ENCODE assay signal across 21 cellular contexts in genomic region chr11:72575533-72576170, GRCh38.
"Had no signal": no experiment of that assay in that cellular context is flagged by ENCODE, and none has a peak within 500 bp of the region (broad histone marks: within the 10 kb centered on the region; RNA-seq: fewer than 3 reads in every experiment).

No MANE protein-coding gene starts in this region.

- DNase-seq: activated B cell treated with CpG ODN at 0.5 μM for 24 hours; activated CD4-positive, alpha-beta T cell treated with anti-CD3 and anti-CD28 coated beads, Interleukin-2, amount 10 ng/mL, durations not matched to agents 24 days and 14 days; activated CD8-positive, alpha-beta memory T cell treated with anti-CD3 and anti-CD28 coated beads for 24 hours; activated naive CD4-positive, alpha-beta T cell treated with Interleukin-2 at 50 U/mL for 16 hours; anterior cingulate cortex; brain microvascular endothelial cell; dermis blood vessel endothelial cell; effector memory CD8-positive, alpha-beta T cell; heart left ventricle; immature natural killer cell; left cardiac atrium; midbrain; stimulated activated CD4-positive, alpha-beta T cell treated with anti-CD3 and anti-CD28 coated beads, Interleukin-2, amount 100 ng/mL, for 48 hours; stimulated activated naive CD4-positive, alpha-beta T cell; substantia nigra had no signal

- H3K27ac ChIP-seq: brain microvascular endothelial cell, heart left ventricle, neural progenitor cell, parathyroid adenoma, upper lobe of left lung had no signal

- H3K27ac Mint-ChIP-seq: activated B cell treated with CpG ODN at 0.5 μM for 24 hours; activated CD4-positive, alpha-beta T cell treated with anti-CD3 and anti-CD28 coated beads, Interleukin-2, amount 10 ng/mL, durations not matched to agents 24 days and 14 days; activated T-helper 1 cell treated with anti-CD3 and anti-CD28 coated beads, Interleukin-12 subunit alpha, Interleukin-12 subunit beta, Interleukin-2, Interleukin-4 antibody, amounts not matched to agents 30 ng/mL and 10 ng/mL and 1 ng/mL, durations not matched to agents 14 hours and 24 hours and 36 hours; effector memory CD8-positive, alpha-beta T cell; neural progenitor cell; T-helper 2 cell treated with Interferon-gamma antibody and Interleukin-4, amounts not matched to agents 5 μg/mL and 100 μg/mL, for 36 hours had no signal

- ATAC-seq: effector memory CD8-positive, alpha-beta T cell; heart left ventricle; left cardiac atrium had no signal

- H3K9me3 ChIP-seq: heart left ventricle, upper lobe of left lung had no signal

- H3K4me3 ChIP-seq: heart left ventricle, lung, neural progenitor cell, upper lobe of left lung had no signal

- H3K4me1 ChIP-seq: parathyroid adenoma, upper lobe of left lung had no signal

- H3K36me3 Mint-ChIP-seq: immature natural killer cell, neural progenitor cell had no signal

- H3K36me3 ChIP-seq: brain microvascular endothelial cell, neural progenitor cell, upper lobe of left lung had no signal

- H3K4me3 Mint-ChIP-seq: activated B cell treated with CpG ODN at 0.5 μM for 24 hours; activated CD4-positive, alpha-beta T cell treated with anti-CD3 and anti-CD28 coated beads, Interleukin-2, amount 10 ng/mL, durations not matched to agents 24 days and 14 days; activated T-helper 1 cell treated with anti-CD3 and anti-CD28 coated beads, Interleukin-12 subunit alpha, Interleukin-12 subunit beta, Interleukin-2, Interleukin-4 antibody, amounts not matched to agents 30 ng/mL and 10 ng/mL and 1 ng/mL, durations not matched to agents 14 hours and 24 hours and 36 hours; effector memory CD8-positive, alpha-beta T cell; immature natural killer cell; neural progenitor cell; T-helper 2 cell treated with Interferon-gamma antibody and Interleukin-4, amounts not matched to agents 5 μg/mL and 100 μg/mL, for 36 hours had no signal

- H3K27me3 ChIP-seq: brain microvascular endothelial cell, heart left ventricle, neural progenitor cell, upper lobe of left lung had no signal

- H3K9me3 Mint-ChIP-seq: activated B cell treated with CpG ODN at 0.5 μM for 24 hours; activated CD4-positive, alpha-beta T cell treated with anti-CD3 and anti-CD28 coated beads, Interleukin-2, amount 10 ng/mL, durations not matched to agents 24 days and 14 days; activated T-helper 1 cell treated with anti-CD3 and anti-CD28 coated beads, Interleukin-12 subunit alpha, Interleukin-12 subunit beta, Interleukin-2, Interleukin-4 antibody, amounts not matched to agents 30 ng/mL and 10 ng/mL and 1 ng/mL, durations not matched to agents 14 hours and 24 hours and 36 hours; effector memory CD8-positive, alpha-beta T cell; immature natural killer cell; neural progenitor cell; T-helper 2 cell treated with Interferon-gamma antibody and Interleukin-4, amounts not matched to agents 5 μg/mL and 100 μg/mL, for 36 hours had no signal
